8 cellular contexts compared by ENCODE assay signal in genomic region chr4:140238353-140239041, GRCh38.
A peak's percentile ranks its signal among the peaks of the same experiment; 100 is the strongest.
DNase-seq lines count a peak whose midpoint lies in the region; ATAC-seq and TF ChIP-seq lines count a peak whose summit lies in the region.

No MANE protein-coding gene starts in this region.

- DNase-seq in DMS 273 treated with DMSO at 0.1 percent for 48 hours (lab: John Stamatoyannopoulos, UW), result peak; percentile 86
- peak; percentile 93 for DNase-seq in NCI-H2029 (lab: John Stamatoyannopoulos, UW)
- peak; percentile 82 for DNase-seq in WERI-Rb-1
- peak; percentile 95 for DNase-seq in Right ventricle myocardium superior

- no peak overlapping the region for H3K4me3 ChIP-seq in WERI-Rb-1 (ENCODE audit: low read depth, low read length)
- H3K4me3 ChIP-seq in rectal smooth muscle tissue (ENCODE audit: low read length), result peak overlapping the region; percentile 40

- ATAC-seq in Right ventricle myocardium superior (ENCODE audit: poor library complexity), result peak; percentile 93
- no peak for ATAC-seq in GM19463 (IDR thresholded peaks at IDR 0.05; ENCODE audit: unreplicated experiment)
- ATAC-seq in GM18502 (IDR thresholded peaks at IDR 0.05; ENCODE audit: poor library complexity, unreplicated experiment), result no peak
- ATAC-seq in GM21737 (IDR thresholded peaks at IDR 0.05; ENCODE audit: unreplicated experiment), result no peak

- H3K36me3 ChIP-seq in WERI-Rb-1, result no peaks in the 10 kb centered on the region
- no peaks in the 10 kb centered on the region for H3K36me3 ChIP-seq in rectal smooth muscle tissue (ENCODE audit: control insufficient read depth, insufficient read depth, low read length)

- TF ChIP-seq CTCF in WERI-Rb-1 (IDR thresholded peaks at IDR 0.05; ENCODE audit: low read depth, low read length), result no peak

- intact Hi-C loops in Right ventricle myocardium superior (cut with DNase I), result loop anchor here (5.0 kb wide), 1 partner anchor 86 kb away; the partner anchor contains the start of gene MAML3

- no peaks in the 10 kb centered on the region for H3K27me3 ChIP-seq in WERI-Rb-1 (ENCODE audit: insufficient read depth, low read depth, severe bottlenecking)
- H3K27me3 ChIP-seq in rectal smooth muscle tissue (ENCODE audit: control insufficient read depth, insufficient read depth, low read length), result no peaks in the 10 kb centered on the region

- H3K27ac ChIP-seq in WERI-Rb-1, result peak overlapping the region; percentile 85
- peak overlapping the region; percentile 94 for H3K27ac ChIP-seq in rectal smooth muscle tissue (ENCODE audit: low read depth, low read length)

- no peak overlapping the region for H3K9ac ChIP-seq in rectal smooth muscle tissue (ENCODE audit: low read length)

- H3K4me1 ChIP-seq in rectal smooth muscle tissue (ENCODE audit: control insufficient read depth, insufficient read depth, low read length), result peaks cover 45% of the 10 kb centered on the region

- H3K9me3 ChIP-seq in WERI-Rb-1 (ENCODE audit: severe bottlenecking), result no peaks in the 10 kb centered on the region
